In the genomic region with DNA sequence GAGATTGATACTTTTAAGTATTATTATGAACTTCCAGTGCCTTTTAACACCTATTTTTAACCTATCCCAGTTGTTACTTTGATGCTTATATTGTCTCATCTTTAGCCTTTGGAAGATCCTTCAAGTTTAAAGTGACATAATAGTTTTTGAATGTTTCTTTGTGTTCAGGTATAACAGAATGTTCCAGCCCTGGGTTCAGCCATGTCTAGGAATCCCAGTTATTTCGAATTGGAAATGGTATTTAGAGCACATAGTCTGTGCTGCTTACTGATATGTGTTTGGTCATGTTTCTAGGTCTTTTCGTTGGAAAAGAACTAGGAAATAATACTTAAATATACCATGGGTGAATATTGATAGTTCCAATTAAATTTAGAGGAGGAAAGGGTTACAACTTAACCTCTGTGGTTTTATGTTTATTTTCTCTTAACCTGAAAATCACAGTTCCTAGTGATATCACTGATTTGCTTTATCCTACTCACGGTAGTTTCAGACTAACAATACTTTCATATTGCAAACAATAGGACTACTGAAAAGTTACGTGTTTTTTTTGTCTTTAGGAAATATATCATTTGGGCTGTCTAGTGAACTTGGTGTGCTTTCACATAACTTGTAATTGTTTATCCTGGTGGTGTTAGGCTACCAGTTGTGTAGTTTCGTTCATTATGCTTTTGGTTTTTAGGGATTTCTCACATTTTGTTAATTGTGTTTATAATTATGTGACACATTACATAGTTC, we compare ENCODE assay signal across 21 cellular contexts.
"Had no signal": no experiment of that assay in that cellular context is flagged by ENCODE, and none has a peak within 500 bp of the region (broad histone marks: within the 10 kb centered on the region; RNA-seq: fewer than 3 reads in every experiment).

No MANE protein-coding gene starts in this region.

- H3K4me3 Mint-ChIP-seq: T-helper 2 cell treated with Interferon-gamma antibody and Interleukin-4, amounts not matched to agents 5 μg/mL and 100 μg/mL, for 36 hours; type B pancreatic cell had no signal

- H3K27me3 ChIP-seq: colonic mucosa, right lobe of liver, SJSA1, spleen had no signal

- H3K27ac Mint-ChIP-seq: activated naive CD4-positive, alpha-beta T cell treated with anti-CD3 and anti-CD28 coated beads, Interleukin-2, amount 50 U/mL, for 72 hours; activated T-helper 2 cell treated with anti-CD3 and anti-CD28 coated beads, Interferon-gamma antibody, Interleukin-2, Interleukin-4, amounts not matched to agents 10 μg/mL and 5 μg/mL and 100 μg/mL, durations not matched to agents 14 hours and 24 hours and 36 hours had no signal

- H3K36me3 ChIP-seq: colonic mucosa, lower lobe of right lung, right lobe of liver, SJSA1 had no signal

- H3K4me3 ChIP-seq: colonic mucosa, lower lobe of right lung, right lobe of liver, SJSA1, spleen had no signal

- H3K9me3 ChIP-seq: colonic mucosa, lower lobe of right lung, right lobe of liver, SJSA1 had no signal

- H3K27ac ChIP-seq: colonic mucosa, lower lobe of right lung, right lobe of liver, SJSA1, spleen had no signal

- H3K27me3 Mint-ChIP-seq: naive thymus-derived CD4-positive, alpha-beta T cell; type B pancreatic cell had no signal

- DNase-seq: activated CD8-positive, alpha-beta memory T cell treated with anti-CD3 and anti-CD28 coated beads for 24 hours; amygdala; colonic mucosa; effector memory CD4-positive, alpha-beta T cell; erythroblast; hypothalamus; left cardiac atrium; lower lobe of right lung; naive thymus-derived CD4-positive, alpha-beta T cell; right lobe of liver; spleen; stimulated activated CD4-positive, alpha-beta T cell treated with anti-CD3 and anti-CD28 coated beads, Interleukin-1b, Interleukin-23, amount 100 ng/mL, for 48 hours; stimulated activated naive CD4-positive, alpha-beta T cell; substantia nigra; SW 1271 had no signal

- FAIRE-seq: bronchial epithelial cell had no signal

- ATAC-seq: activated naive CD4-positive, alpha-beta T cell treated with anti-CD3 and anti-CD28 coated beads, Interleukin-2, amount 50 U/mL, for 72 hours; left cardiac atrium; naive thymus-derived CD4-positive, alpha-beta T cell; right lobe of liver had no signal

- H3K4me1 ChIP-seq: colonic mucosa, right lobe of liver, SJSA1 had no signal
